In the genomic region with DNA sequence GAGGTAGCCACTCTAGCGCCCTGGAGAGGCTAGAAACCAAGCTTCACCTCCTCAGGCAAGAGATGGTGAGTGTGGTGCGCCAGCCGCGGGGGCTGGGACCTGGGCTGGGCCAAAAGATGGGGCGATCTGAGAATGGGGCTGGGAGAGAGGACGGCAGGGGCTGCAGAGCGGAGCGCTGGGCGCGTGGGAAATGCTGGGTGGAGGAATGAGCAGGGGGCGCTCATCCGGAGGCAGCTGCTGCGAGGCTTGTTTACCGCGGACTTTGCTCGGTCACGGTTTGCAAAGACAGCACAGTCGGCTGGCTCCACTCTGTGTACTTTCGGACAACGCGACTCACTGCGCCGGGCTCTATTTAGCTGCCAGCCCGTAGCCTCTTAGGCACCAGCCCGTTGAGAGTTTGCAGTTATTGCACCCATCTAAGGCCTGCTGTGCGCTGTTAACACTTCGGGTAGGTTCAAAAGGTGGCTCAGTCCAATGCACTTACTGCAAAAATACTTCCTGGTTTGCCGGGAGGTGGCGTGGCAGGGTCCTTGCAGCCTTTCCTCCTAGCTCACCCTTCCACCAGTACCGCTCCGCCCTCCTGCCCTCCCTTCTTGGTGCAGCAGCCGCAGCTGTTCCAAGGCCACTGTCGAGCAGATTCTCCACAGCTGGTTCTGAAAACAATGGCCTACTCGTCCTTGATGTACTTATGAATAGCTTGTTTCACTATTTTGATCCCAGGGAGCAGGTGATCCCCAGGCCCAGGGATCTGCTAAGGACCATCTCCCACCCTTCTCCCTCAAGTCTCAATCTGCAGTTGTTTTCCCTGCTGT, we compare ENCODE assay signal across 8 cellular contexts. TPM values are rescaled to one million over a fixed set of nuclear protein-coding genes. Genes with fewer than 3 reads are reported as not detected.
A peak's percentile ranks its signal among the peaks of the same experiment; 100 is the strongest.
DNase-seq lines count a peak whose midpoint lies in the region; ATAC-seq, FAIRE-seq and TF ChIP-seq lines count a peak whose summit lies in the region.

No MANE protein-coding gene starts in this region.

- no peak for FAIRE-seq in frontal cortex (lab: Jason Lieb, UNC)

- ATAC-seq in HG02885 (IDR thresholded peaks at IDR 0.05; ENCODE audit: poor library complexity, unreplicated experiment) = peak; percentile 87

- H3K4me3 Mint-ChIP-seq in activated CD4-positive, alpha-beta T cell treated with anti-CD3 and anti-CD28 coated beads, Interleukin-2, amount 10 ng/mL, durations not matched to agents 24 days and 14 days = peak overlapping the region; percentile 69
- H3K4me3 Mint-ChIP-seq in nephron progenitor cell = peak overlapping the region; percentile 99

- peaks cover 4% of the 10 kb centered on the region for H3K4me1 Mint-ChIP-seq in activated CD4-positive, alpha-beta T cell treated with anti-CD3 and anti-CD28 coated beads, Interleukin-2, amount 10 ng/mL, durations not matched to agents 24 days and 14 days
- H3K4me1 Mint-ChIP-seq in nephron progenitor cell = peaks cover 18% of the 10 kb centered on the region

- peaks cover 22% of the 10 kb centered on the region for H3K27me3 Mint-ChIP-seq in activated CD4-positive, alpha-beta T cell treated with anti-CD3 and anti-CD28 coated beads, Interleukin-2, amount 10 ng/mL, durations not matched to agents 24 days and 14 days
- peaks cover 10% of the 10 kb centered on the region for H3K27me3 Mint-ChIP-seq in nephron progenitor cell (ENCODE audit: low read depth, poor library complexity)

- no peaks in the 10 kb centered on the region for H3K9me3 Mint-ChIP-seq in activated CD4-positive, alpha-beta T cell treated with anti-CD3 and anti-CD28 coated beads, Interleukin-2, amount 10 ng/mL, durations not matched to agents 24 days and 14 days
- H3K9me3 Mint-ChIP-seq in nephron progenitor cell = peaks cover under 1% of the 10 kb centered on the region

- TF ChIP-seq CTCF in nephron progenitor cell (IDR thresholded peaks at IDR 0.05) = peak; percentile 39

- intact Hi-C loops in activated CD4-positive, alpha-beta T cell treated with anti-CD3 and anti-CD28 coated beads, Interleukin-2, amount 10 ng/mL, durations not matched to agents 24 days and 14 days (cut with micrococcal nuclease) = no loop called here

- no peak overlapping the region for H3K27ac Mint-ChIP-seq in activated CD4-positive, alpha-beta T cell treated with anti-CD3 and anti-CD28 coated beads, Interleukin-2, amount 10 ng/mL, durations not matched to agents 24 days and 14 days
- H3K27ac Mint-ChIP-seq in nephron progenitor cell = peak overlapping the region; percentile 91

- DNase-seq in activated CD4-positive, alpha-beta T cell treated with anti-CD3 and anti-CD28 coated beads, Interleukin-2, amount 10 ng/mL, durations not matched to agents 24 days and 14 days = peak; percentile 53
- no peak for DNase-seq in activated CD4-positive, alpha-beta T cell treated with anti-CD3 and anti-CD28 coated beads for 1 hour
- DNase-seq in NCI-H2029 treated with DMSO at 0.1 percent for 48 hours (lab: John Stamatoyannopoulos, UW) (peak; percentile 55), UCSD-AML1 (lab: John Stamatoyannopoulos, UW; ENCODE audit: unreplicated experiment) (peak; percentile 43), frontal cortex (ENCODE audit: low spot score in 2 of 2) (peak; percentile 48 to 54), nephron progenitor cell (peak; percentile 76), activated gamma-delta T cell treated with Interleukin-2 at 50 U/mL for 16 hours (no peak)

- H3K36me3 Mint-ChIP-seq in activated CD4-positive, alpha-beta T cell treated with anti-CD3 and anti-CD28 coated beads, Interleukin-2, amount 10 ng/mL, durations not matched to agents 24 days and 14 days (ENCODE audit: low read depth) = no peaks in the 10 kb centered on the region
- peaks cover under 1% of the 10 kb centered on the region for H3K36me3 Mint-ChIP-seq in nephron progenitor cell (ENCODE audit: low read depth)

RNA-seq across cellular contexts. Expression of a gene that starts 1.3 kb away (rescaled TPM):
- total RNA-seq in activated CD4-positive, alpha-beta T cell treated with anti-CD3 and anti-CD28 coated beads, Interleukin-2, amount 10 ng/mL, durations not matched to agents 24 days and 14 days = not detected in 2 replicates
- 1.6 TPM for total RNA-seq in frontal cortex

Comparison
In these comparisons a context has a peak if more than half of its experiments do, and no peak if none do; other contexts are left out.
1. DNase-seq: peak in activated CD4-positive, alpha-beta T cell treated with anti-CD3 and anti-CD28 coated beads, Interleukin-2, amount 10 ng/mL, durations not matched to agents 24 days and 14 days (single experiment), NCI-H2029 treated with DMSO at 0.1 percent for 48 hours (single experiment), UCSD-AML1 (single experiment), frontal cortex (2 of 2) and nephron progenitor cell (single experiment); none in activated CD4-positive, alpha-beta T cell treated with anti-CD3 and anti-CD28 coated beads for 1 hour (single experiment) and activated gamma-delta T cell treated with Interleukin-2 at 50 U/mL for 16 hours (single experiment).